8 cellular contexts compared by ENCODE assay signal in the genomic region with DNA sequence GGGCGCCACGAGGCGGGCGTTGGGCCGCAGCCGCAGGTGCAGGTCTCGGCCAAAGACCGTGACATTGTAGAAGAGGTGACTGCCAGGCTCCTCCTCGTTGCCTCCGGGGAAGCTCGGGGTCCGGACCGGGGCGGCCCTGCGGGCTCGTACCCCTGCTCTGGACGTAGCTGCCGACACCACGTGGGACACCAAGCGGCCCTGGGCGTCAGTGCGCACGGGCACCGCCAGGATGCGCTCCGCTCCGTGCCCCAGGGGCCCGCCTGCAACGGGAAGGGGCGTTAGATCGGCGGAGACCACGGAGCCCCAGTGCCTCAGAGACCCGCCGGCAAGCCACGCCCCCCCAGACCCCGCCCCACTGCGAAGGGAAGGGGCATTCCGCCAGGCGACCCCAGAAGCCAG. TPM values are rescaled to one million over a fixed set of nuclear protein-coding genes. Genes with fewer than 3 reads are reported as not detected.
A peak's percentile ranks its signal among the peaks of the same experiment; 100 is the strongest.
DNase-seq lines count a peak whose midpoint lies in the region; ATAC-seq lines count a peak whose summit lies in the region.

No MANE protein-coding gene starts in this region.

- H3K9me3 Mint-ChIP-seq in stimulated activated naive B cell treated with anti-CD40 and anti-IgM and Interleukin-4, amounts not matched to agents 10 μg/mL and 1 μg/mL and 100 μg/mL, for 72 hours: no peaks in the 10 kb centered on the region

- peak overlapping the region in 1 of 2 donors; percentile 10 for H3K4me3 Mint-ChIP-seq in stimulated activated naive B cell treated with anti-CD40 and anti-IgM and Interleukin-4, amounts not matched to agents 10 μg/mL and 1 μg/mL and 100 μg/mL, for 72 hours

- in situ Hi-C loops in G401 (cut with HindIII; ENCODE audit: low sequenced_read_pairs): no loop called here

- H3K27ac Mint-ChIP-seq in stimulated activated naive B cell treated with anti-CD40 and anti-IgM and Interleukin-4, amounts not matched to agents 10 μg/mL and 1 μg/mL and 100 μg/mL, for 72 hours: no peak overlapping the region

- no peaks in the 10 kb centered on the region for H3K36me3 Mint-ChIP-seq in stimulated activated naive B cell treated with anti-CD40 and anti-IgM and Interleukin-4, amounts not matched to agents 10 μg/mL and 1 μg/mL and 100 μg/mL, for 72 hours

- H3K4me1 Mint-ChIP-seq in stimulated activated naive B cell treated with anti-CD40 and anti-IgM and Interleukin-4, amounts not matched to agents 10 μg/mL and 1 μg/mL and 100 μg/mL, for 72 hours: peaks cover 11 to 12% of the 10 kb centered on the region in 2 donors

- DNase-seq in NCI-H2227 (lab: John Stamatoyannopoulos, UW; ENCODE audit: unreplicated experiment) (peak; percentile 3), NCI-H2227 treated with DMSO at 0.1 percent for 48 hours (lab: John Stamatoyannopoulos, UW) (no peak), iPS DF 19.7 (ENCODE audit: low read depth, low spot score) (peak; percentile 48), COLO668 (lab: John Stamatoyannopoulos, UW; ENCODE audit: unreplicated experiment) (no peak), G401 (ENCODE audit: low spot score) (no peak), kidney glomerular epithelial cell (lab: John Stamatoyannopoulos, UW) (no peak)
- DNase-seq in activated T-cell treated with anti-CD3 and anti-CD28 coated beads, Interleukin-2, amount 50 U/mL, for 48 hours: peak; percentile 34 to 50
- no peak for DNase-seq in stimulated activated naive B cell treated with anti-CD40 and anti-IgM and Interleukin-4, amounts not matched to agents 10 μg/mL and 1 μg/mL and 100 μg/mL, for 72 hours

- peak; percentile 40 to 43 for ATAC-seq in stimulated activated naive B cell treated with anti-CD40 and anti-IgM and Interleukin-4, amounts not matched to agents 10 μg/mL and 1 μg/mL and 100 μg/mL, for 72 hours (replicated peaks)

- peaks cover 60 to 63% of the 10 kb centered on the region in 2 donors for H3K27me3 Mint-ChIP-seq in stimulated activated naive B cell treated with anti-CD40 and anti-IgM and Interleukin-4, amounts not matched to agents 10 μg/mL and 1 μg/mL and 100 μg/mL, for 72 hours

RNA-seq across cellular contexts. Expression of a gene that starts 1.4 kb away (rescaled TPM):
- not detected in 2 replicates for total RNA-seq in G401 (2014; rRNA removed; shearing (Covaris generic))

Comparison
In these comparisons a context has a peak if more than half of its experiments do, and no peak if none do; other contexts are left out.
1. DNase-seq: peak in NCI-H2227 (single experiment), activated T-cell treated with anti-CD3 and anti-CD28 coated beads, Interleukin-2, amount 50 U/mL, for 48 hours (2 of 2) and iPS DF 19.7 (single experiment); none in NCI-H2227 treated with DMSO at 0.1 percent for 48 hours (single experiment), stimulated activated naive B cell treated with anti-CD40 and anti-IgM and Interleukin-4, amounts not matched to agents 10 μg/mL and 1 μg/mL and 100 μg/mL, for 72 hours (single experiment), COLO668 (single experiment), G401 (single experiment) and kidney glomerular epithelial cell (single experiment).